Comparison of ENCODE assay signal across 15 cellular contexts in genomic region chr3:64488938-64489337, GRCh38.
A peak's percentile ranks its signal among the peaks of the same experiment; 100 is the strongest.
DNase-seq lines count a peak whose midpoint lies in the region; ATAC-seq and TF ChIP-seq lines count a peak whose summit lies in the region.
"Had no signal": no experiment of that assay in that cellular context is flagged by ENCODE, and none has a peak within 500 bp of the region (broad histone marks: within the 10 kb centered on the region; RNA-seq: fewer than 3 reads in every experiment).

No MANE protein-coding gene starts in this region.

- H3K4me3 ChIP-seq in breast epithelium (peak overlapping the region in 2 of 3 donors; percentile 32 to 40), mesendoderm (ENCODE audit: low read length) (no peak overlapping the region), thoracic aorta (peak overlapping the region; percentile 21), ascending aorta (no peak overlapping the region)

- BruUV-seq in MCF 10A (replicated peaks; lab: Mats Ljungman, UMichigan) = no TSS peak

- no peaks in the 10 kb centered on the region for H3K36me3 Mint-ChIP-seq in MCF 10A (ENCODE audit: insufficient read depth, unreplicated experiment)
- H3K36me3 Mint-ChIP-seq: CD14-positive monocyte, immature natural killer cell had no signal

- H3K4me1 ChIP-seq in breast epithelium (no peaks in the 10 kb centered on the region), mesendoderm (ENCODE audit: control insufficient read depth, low read depth, low read length) (peaks cover 12% of the 10 kb centered on the region), thoracic aorta (ENCODE audit: control insufficient read depth in 1 of 2, low read depth in 2 of 2) (no peaks in the 10 kb centered on the region), ascending aorta (no peaks in the 10 kb centered on the region)

- no peak for TF ChIP-seq POLR2A in breast epithelium (IDR thresholded peaks at IDR 0.05)

- intact Hi-C loops in breast epithelium (cut with DNase I; ENCODE audit: low total_unique reads) (no loop called here), MCF 10A (cut with micrococcal nuclease) (loop anchor here (10.0 kb wide), 1 partner anchor 264 kb away; the partner anchor contains the start of gene PRICKLE2), ascending aorta (cut with DNase I) (loop anchor here (10.0 kb wide), 1 partner anchor 224 kb away; no protein-coding TSS in a partner anchor)

- H3K23ac ChIP-seq in mesendoderm (ENCODE audit: low read length) = no peak overlapping the region

- CTCF ChIA-PET in MCF 10A (lab: Yijun Ruan, JAX) (interaction anchor here (1.0 to 2.7 kb wide), 2 partner anchors 459 to 465 kb away, joined by 4 to 11 read pairs; partner anchors contain the start of gene PSMD6), RWPE1 (lab: Yijun Ruan, JAX) (interaction anchor here (0.6 to 0.9 kb wide), 2 partner anchors 181 to 465 kb away, joined by 3 read pairs; no protein-coding TSS in a partner anchor)

- POLR2A ChIA-PET in MCF 10A (lab: Yijun Ruan, JAX) (no interaction called here), RWPE1 (lab: Yijun Ruan, JAX; ENCODE audit: low non-redundant PET) (no interaction called here)

- no peak overlapping the region for H2BK5ac ChIP-seq in mesendoderm (ENCODE audit: low read length)

- H3K27me3 ChIP-seq in breast epithelium = no peaks in the 10 kb centered on the region
- H3K27me3 ChIP-seq in mesendoderm (ENCODE audit: insufficient read depth, low read length, poor library complexity) = no peaks in the 10 kb centered on the region
- no peaks in the 10 kb centered on the region for H3K27me3 ChIP-seq in thoracic aorta (replicated peaks; ENCODE audit: insufficient read depth)
- H3K27me3 ChIP-seq in ascending aorta = no peaks in the 10 kb centered on the region

- H3K27me3 Mint-ChIP-seq in MCF 10A (ENCODE audit: insufficient read depth, unreplicated experiment) = no peaks in the 10 kb centered on the region

- H3K9me3 Mint-ChIP-seq in MCF 10A (ENCODE audit: unreplicated experiment) = no peaks in the 10 kb centered on the region
- H3K9me3 Mint-ChIP-seq: activated T-helper 17 cell treated with anti-CD3 and anti-CD28 coated beads, Interleukin-2, amount 50 U/mL, for 72 hours had no signal

- no peak overlapping the region for H4K5ac ChIP-seq in mesendoderm (ENCODE audit: low read length)

- TF ChIP-seq CTCF in breast epithelium (IDR thresholded peaks at IDR 0.05) (no peak), MCF 10A (IDR thresholded peaks at IDR 0.05; ENCODE audit: unreplicated experiment) (no peak), thoracic aorta (IDR thresholded peaks at IDR 0.05) (no peak), RWPE1 (conservative IDR thresholded peaks at IDR 0.05; ENCODE audit: low read depth) (no peak), ascending aorta (IDR thresholded peaks at IDR 0.05) (no peak)

- DNase-seq in breast epithelium (ENCODE audit: low spot score in 2 of 2) (no peak), MCF 10A (ENCODE audit: unreplicated experiment) (no peak), NCI-H2171 treated with DMSO at 0.1 percent for 48 hours (lab: John Stamatoyannopoulos, UW) (peak; percentile 68), mesendoderm (peak; percentile 18), thoracic aorta (ENCODE audit: low spot score) (no peak), RWPE1 (ENCODE audit: low spot score) (no peak), ascending aorta (ENCODE audit: low spot score in 2 of 2) (no peak)
- DNase-seq in stimulated activated CD4-positive, alpha-beta T cell treated with anti-CD3 and anti-CD28 coated beads, Interleukin-12 subunit alpha, Interleukin-12 subunit beta, amount 100 ng/mL, for 4 hours = no peak
- DNase-seq: activated CD4-positive, alpha-beta T cell treated with anti-CD3 and anti-CD28 coated beads for 48 hours; immature natural killer cell; OCI-M1; T-helper 1 cell had no signal

- H3K27ac ChIP-seq in breast epithelium = no peak overlapping the region
- no peak overlapping the region for H3K27ac ChIP-seq in mesendoderm (ENCODE audit: low read depth, low read length)
- H3K27ac ChIP-seq in thoracic aorta = no peak overlapping the region
- H3K27ac ChIP-seq in RWPE1 = no peak overlapping the region
- no peak overlapping the region for H3K27ac ChIP-seq in ascending aorta
- H3K27ac ChIP-seq: dorsolateral prefrontal cortex had no signal

- no peak overlapping the region for H2AK5ac ChIP-seq in mesendoderm (ENCODE audit: low read length)

- H3K4ac ChIP-seq in mesendoderm (ENCODE audit: low read depth, low read length) = no peak overlapping the region

- no CpG with 5 or more reads among the region's 5 CpGs for WGBS in mesendoderm (ENCODE audit: extremely low coverage, insufficient coverage, low lambda C conversion rate)

- no peak overlapping the region for H2BK15ac ChIP-seq in mesendoderm (replicated peaks; ENCODE audit: low read depth)

- H3K9me3 ChIP-seq in breast epithelium = no peaks in the 10 kb centered on the region
- H3K9me3 ChIP-seq in thoracic aorta = no peaks in the 10 kb centered on the region
- no peaks in the 10 kb centered on the region for H3K9me3 ChIP-seq in ascending aorta

- H3K9ac ChIP-seq in mesendoderm (ENCODE audit: low read length) = no peak overlapping the region

- no peak overlapping the region for H3K56ac ChIP-seq in mesendoderm (ENCODE audit: low read length)

- H2BK120ac ChIP-seq in mesendoderm (ENCODE audit: low read depth, low read length) = no peak overlapping the region

- H3K4me3 Mint-ChIP-seq in MCF 10A (ENCODE audit: unreplicated experiment) = no peak overlapping the region
- H3K4me3 Mint-ChIP-seq: activated T-helper 17 cell treated with anti-CD3 and anti-CD28 coated beads, Interleukin-2, amount 50 U/mL, for 72 hours; immature natural killer cell had no signal

- no peaks in the 10 kb centered on the region for H3K4me1 Mint-ChIP-seq in MCF 10A (ENCODE audit: insufficient read depth, unreplicated experiment)
- H3K4me1 Mint-ChIP-seq: activated T-helper 17 cell treated with anti-CD3 and anti-CD28 coated beads, Interleukin-2, amount 50 U/mL, for 72 hours; CD14-positive monocyte; immature natural killer cell had no signal

- no peak overlapping the region for H3K18ac ChIP-seq in mesendoderm (ENCODE audit: low read length)

- no peak overlapping the region for H4K8ac ChIP-seq in mesendoderm (ENCODE audit: low read depth, low read length)

- H3K79me1 ChIP-seq in mesendoderm (ENCODE audit: low read length) = no peaks in the 10 kb centered on the region

- no peaks in the 10 kb centered on the region for H3K79me2 ChIP-seq in mesendoderm (ENCODE audit: control insufficient read depth, insufficient read depth, low read length)

- H3K4me2 ChIP-seq in mesendoderm (ENCODE audit: low read length) = peak overlapping the region; percentile 18

- ATAC-seq in thoracic aorta (ENCODE audit: insufficient number of reproducible peaks, low FRiP score, low read depth) = no peak
- ATAC-seq: activated T-helper 17 cell treated with anti-CD3 and anti-CD28 coated beads, Interleukin-2, amount 50 U/mL, for 72 hours had no signal

- no peak overlapping the region for H3K27ac Mint-ChIP-seq in MCF 10A (ENCODE audit: low read depth, unreplicated experiment)
- H3K27ac Mint-ChIP-seq: activated T-helper 17 cell treated with anti-CD3 and anti-CD28 coated beads, Interleukin-2, amount 50 U/mL, for 72 hours; CD14-positive monocyte; immature natural killer cell had no signal

- H3K36me3 ChIP-seq in breast epithelium (no peaks in the 10 kb centered on the region), mesendoderm (ENCODE audit: control insufficient read depth, insufficient read depth, low read length) (no peaks in the 10 kb centered on the region), thoracic aorta (no peaks in the 10 kb centered on the region), ascending aorta (no peaks in the 10 kb centered on the region)

Comparison
In these comparisons a context has a peak if more than half of its experiments do, and no peak if none do; other contexts are left out.
1. DNase-seq: peak in NCI-H2171 treated with DMSO at 0.1 percent for 48 hours (single experiment) and mesendoderm (single experiment); none in breast epithelium (0 of 2), MCF 10A (single experiment), thoracic aorta (single experiment), stimulated activated CD4-positive, alpha-beta T cell treated with anti-CD3 and anti-CD28 coated beads, Interleukin-12 subunit alpha, Interleukin-12 subunit beta, amount 100 ng/mL, for 4 hours (single experiment), RWPE1 (single experiment) and ascending aorta (0 of 2).
2. H3K4me3 ChIP-seq: peak in breast epithelium (2 of 3) and thoracic aorta (single experiment); none in mesendoderm (single experiment) and ascending aorta (0 of 2).